Comparison of ENCODE assay signal across 1 cellular context in genomic region chr10:133324198-133324792, GRCh38.
TF ChIP-seq lines count a peak whose summit lies in the region.

No MANE protein-coding gene starts in this region.

TF ChIP-seq in HepG2, 621 proteins besides CTCF, POLR2A, EP300 and RAD21:
- TF ChIP-seq ZFX (CRISPR knock-in tag; IDR thresholded peaks at IDR 0.05; ENCODE audit: low read depth), result peak; percentile 32; the same call in 1 of the 2 replicates
- no peak for TF ChIP-seq NR2F6 (IDR thresholded peaks at IDR 0.05)
- peak; percentile 45; the same call in 1 of the 2 replicates for TF ChIP-seq NR2F6 (CRISPR knock-in tag; IDR thresholded peaks at IDR 0.05)
- TF ChIP-seq MXI1 (IDR thresholded peaks at IDR 0.05; ENCODE audit: borderline replicate concordance, low read depth, low read length), result peak; percentile 42; the same call in 1 of the 3 replicates
- TF ChIP-seq MAX (IDR thresholded peaks at IDR 0.05), result 0 out of 2 replicates have a peak, but pooled peaks have one; percentile 25
- peak; percentile 79 for TF ChIP-seq GABPB1 (CRISPR knock-in tag; IDR thresholded peaks at IDR 0.05)
- no peak for TF ChIP-seq SRSF9 (IDR thresholded peaks at IDR 0.05; ENCODE audit: borderline replicate concordance, insufficient read depth, low read depth, low read length, poor library complexity, severe bottlenecking)
- TF ChIP-seq ZNF329 (CRISPR knock-in tag; IDR thresholded peaks at IDR 0.05; ENCODE audit: low read depth), result no peak
- TF ChIP-seq, protein P1, sequence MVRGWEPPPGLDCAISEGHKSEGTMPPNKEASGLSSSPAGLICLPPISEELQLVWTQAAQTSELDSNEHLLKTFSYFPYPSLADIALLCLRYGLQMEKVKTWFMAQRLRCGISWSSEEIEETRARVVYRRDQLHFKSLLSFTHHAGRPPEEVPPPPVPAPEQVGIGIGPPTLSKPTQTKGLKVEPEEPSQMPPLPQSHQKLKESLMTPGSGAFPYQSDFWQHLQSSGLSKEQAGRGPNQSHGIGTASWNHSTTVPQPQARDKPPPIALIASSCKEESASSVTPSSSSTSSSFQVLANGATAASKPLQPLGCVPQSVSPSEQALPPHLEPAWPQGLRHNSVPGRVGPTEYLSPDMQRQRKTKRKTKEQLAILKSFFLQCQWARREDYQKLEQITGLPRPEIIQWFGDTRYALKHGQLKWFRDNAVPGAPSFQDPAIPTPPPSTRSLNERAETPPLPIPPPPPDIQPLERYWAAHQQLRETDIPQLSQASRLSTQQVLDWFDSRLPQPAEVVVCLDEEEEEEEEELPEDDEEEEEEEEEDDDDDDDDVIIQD (CRISPR knock-in tag; IDR thresholded peaks at IDR 0.05; ENCODE audit: low read depth), result no peak
- no peak for TF ChIP-seq KLF11 (CRISPR knock-in tag; IDR thresholded peaks at IDR 0.05)
- TF ChIP-seq ELF3 (CRISPR knock-in tag; IDR thresholded peaks at IDR 0.05), result 0 out of 2 replicates have a peak, but pooled peaks have one; percentile 20
- peak; percentile 66; the same call in 1 of the 2 replicates for TF ChIP-seq ZNF121 (CRISPR knock-in tag; IDR thresholded peaks at IDR 0.05)
- peak; percentile 16; the same call in 1 of the 2 replicates for TF ChIP-seq ZNF687 (CRISPR knock-in tag; IDR thresholded peaks at IDR 0.05)
- no peak for TF ChIP-seq ZNF136 (CRISPR knock-in tag; IDR thresholded peaks at IDR 0.05; ENCODE audit: low read depth)
- TF ChIP-seq HIVEP1 (CRISPR knock-in tag; IDR thresholded peaks at IDR 0.05), result no peak
- 0 out of 2 replicates have a peak, but pooled peaks have one; percentile 20 for TF ChIP-seq CBX5 (CRISPR knock-in tag; IDR thresholded peaks at IDR 0.05; ENCODE audit: borderline replicate concordance)
- TF ChIP-seq GABPA (IDR thresholded peaks at IDR 0.05; ENCODE audit: low read depth, low read length), result peak; percentile 56
- peak; percentile 84 for TF ChIP-seq GABPA (CRISPR knock-in tag; IDR thresholded peaks at IDR 0.05; ENCODE audit: low read depth)
- no peak for TF ChIP-seq ATF1 (CRISPR knock-in tag; IDR thresholded peaks at IDR 0.05)
- TF ChIP-seq ZBTB39 (CRISPR knock-in tag; IDR thresholded peaks at IDR 0.05), result 0 out of 2 replicates have a peak, but pooled peaks have one; percentile 29
- TF ChIP-seq YY1 (IDR thresholded peaks at IDR 0.05; ENCODE audit: insufficient read depth, insufficient replicate concordance, low read depth, low read length), result peak; percentile 26
- TF ChIP-seq SAP130 (CRISPR knock-in tag; IDR thresholded peaks at IDR 0.05; ENCODE audit: low read depth), result peak; percentile 28
- TF ChIP-seq, protein P2, sequence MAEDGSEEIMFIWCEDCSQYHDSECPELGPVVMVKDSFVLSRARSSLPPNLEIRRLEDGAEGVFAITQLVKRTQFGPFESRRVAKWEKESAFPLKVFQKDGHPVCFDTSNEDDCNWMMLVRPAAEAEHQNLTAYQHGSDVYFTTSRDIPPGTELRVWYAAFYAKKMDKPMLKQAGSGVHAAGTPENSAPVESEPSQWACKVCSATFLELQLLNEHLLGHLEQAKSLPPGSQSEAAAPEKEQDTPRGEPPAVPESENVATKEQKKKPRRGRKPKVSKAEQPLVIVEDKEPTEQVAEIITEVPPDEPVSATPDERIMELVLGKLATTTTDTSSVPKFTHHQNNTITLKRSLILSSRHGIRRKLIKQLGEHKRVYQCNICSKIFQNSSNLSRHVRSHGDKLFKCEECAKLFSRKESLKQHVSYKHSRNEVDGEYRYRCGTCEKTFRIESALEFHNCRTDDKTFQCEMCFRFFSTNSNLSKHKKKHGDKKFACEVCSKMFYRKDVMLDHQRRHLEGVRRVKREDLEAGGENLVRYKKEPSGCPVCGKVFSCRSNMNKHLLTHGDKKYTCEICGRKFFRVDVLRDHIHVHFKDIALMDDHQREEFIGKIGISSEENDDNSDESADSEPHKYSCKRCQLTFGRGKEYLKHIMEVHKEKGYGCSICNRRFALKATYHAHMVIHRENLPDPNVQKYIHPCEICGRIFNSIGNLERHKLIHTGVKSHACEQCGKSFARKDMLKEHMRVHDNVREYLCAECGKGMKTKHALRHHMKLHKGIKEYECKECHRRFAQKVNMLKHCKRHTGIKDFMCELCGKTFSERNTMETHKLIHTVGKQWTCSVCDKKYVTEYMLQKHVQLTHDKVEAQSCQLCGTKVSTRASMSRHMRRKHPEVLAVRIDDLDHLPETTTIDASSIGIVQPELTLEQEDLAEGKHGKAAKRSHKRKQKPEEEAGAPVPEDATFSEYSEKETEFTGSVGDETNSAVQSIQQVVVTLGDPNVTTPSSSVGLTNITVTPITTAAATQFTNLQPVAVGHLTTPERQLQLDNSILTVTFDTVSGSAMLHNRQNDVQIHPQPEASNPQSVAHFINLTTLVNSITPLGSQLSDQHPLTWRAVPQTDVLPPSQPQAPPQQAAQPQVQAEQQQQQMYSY (CRISPR knock-in tag; IDR thresholded peaks at IDR 0.05), result peak; percentile 92
